ENCODE assay signal across 2 cellular contexts in genomic region chr9:137161558-137162483, GRCh38.
TF ChIP-seq lines count a peak whose summit lies in the region.

No MANE protein-coding gene starts in this region.

TF ChIP-seq in SK-N-SH, 30 proteins besides CTCF, POLR2A, EP300 and RAD21 (continued from another document):
- TF ChIP-seq, protein P1, sequence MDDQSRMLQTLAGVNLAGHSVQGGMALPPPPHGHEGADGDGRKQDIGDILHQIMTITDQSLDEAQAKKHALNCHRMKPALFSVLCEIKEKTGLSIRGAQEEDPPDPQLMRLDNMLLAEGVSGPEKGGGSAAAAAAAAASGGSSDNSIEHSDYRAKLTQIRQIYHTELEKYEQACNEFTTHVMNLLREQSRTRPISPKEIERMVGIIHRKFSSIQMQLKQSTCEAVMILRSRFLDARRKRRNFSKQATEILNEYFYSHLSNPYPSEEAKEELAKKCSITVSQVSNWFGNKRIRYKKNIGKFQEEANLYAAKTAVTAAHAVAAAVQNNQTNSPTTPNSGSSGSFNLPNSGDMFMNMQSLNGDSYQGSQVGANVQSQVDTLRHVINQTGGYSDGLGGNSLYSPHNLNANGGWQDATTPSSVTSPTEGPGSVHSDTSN (IDR thresholded peaks at IDR 0.05) = no peak

TF ChIP-seq in SK-N-SH treated with all-trans-retinoic acid at 6 μM for 48 hours, 23 proteins besides CTCF, POLR2A, EP300 and RAD21 (continued from another document):
- TF ChIP-seq CSRNP3 (CRISPR knock-in tag; IDR thresholded peaks at IDR 0.05) (no peak), ARNTL (CRISPR knock-in tag; IDR thresholded peaks at IDR 0.05; ENCODE audit: borderline replicate concordance, low read depth) (no peak), TOX (CRISPR knock-in tag; IDR thresholded peaks at IDR 0.05; ENCODE audit: borderline replicate concordance) (no peak), PATZ1 (CRISPR knock-in tag; IDR thresholded peaks at IDR 0.05; ENCODE audit: borderline replicate concordance) (no peak), ZFP3 (CRISPR knock-in tag; IDR thresholded peaks at IDR 0.05) (no peak), PPARA (CRISPR knock-in tag; IDR thresholded peaks at IDR 0.05; ENCODE audit: borderline replicate concordance) (no peak), SNAI2 (CRISPR knock-in tag; IDR thresholded peaks at IDR 0.05) (no peak)
